In genomic region chr5:124343451-124343867, GRCh38 we compare ENCODE assay signal across 9 cellular contexts.
A peak's percentile ranks its signal among the peaks of the same experiment; 100 is the strongest.
DNase-seq lines count a peak whose midpoint lies in the region; ATAC-seq and TF ChIP-seq lines count a peak whose summit lies in the region.
"Had no signal": no experiment of that assay in that cellular context is flagged by ENCODE, and none has a peak within 500 bp of the region (broad histone marks: within the 10 kb centered on the region; RNA-seq: fewer than 3 reads in every experiment).

No MANE protein-coding gene starts in this region.

- no peak overlapping the region for H3K9ac ChIP-seq in GM23248

- no peak for TF ChIP-seq CTCF in epithelial cell of proximal tubule (conservative IDR thresholded peaks at IDR 0.05; ENCODE audit: low read depth, low read length)
- TF ChIP-seq CTCF in psoas muscle (IDR thresholded peaks at IDR 0.05): no peak
- TF ChIP-seq CTCF in BE2C (IDR thresholded peaks at IDR 0.05; ENCODE audit: low read depth, low read length): no peak

- H3K4me1 ChIP-seq in GM23248 (ENCODE audit: insufficient read depth) (peaks cover 16% of the 10 kb centered on the region), psoas muscle (peaks cover 20% of the 10 kb centered on the region), BE2C (no peaks in the 10 kb centered on the region)

- peaks cover 17% of the 10 kb centered on the region; the same call in 1 of the 2 replicates for H3F3A ChIP-seq in GM23248 (ENCODE audit: insufficient read depth)

- WGBS in GM23248 (ENCODE audit: low coverage in 1 of 2, low lambda C conversion rate in 2 of 2, missing lambda C conversion rate in 2 of 2), 2 experiments: 21 to 25% methylated on average over 5 of the region's 5 CpGs
- 80 to 94% (median 81%) methylated on average over 5 of the region's 5 CpGs for WGBS in psoas muscle, 3 donors

- H3K4me3 ChIP-seq in GM23248 (no peak overlapping the region; the same call in 1 of the 2 replicates), epithelial cell of proximal tubule (ENCODE audit: low read depth, low read length) (no peak overlapping the region), psoas muscle (no peak overlapping the region), BE2C (ENCODE audit: low read depth, low read length) (no peak overlapping the region)

- in situ Hi-C loops in GM23248 (cut with MboI): no loop called here

- no peak overlapping the region for H2AFZ ChIP-seq in GM23248

- peak overlapping the region; percentile 59 for H3K4me2 ChIP-seq in GM23248 (ENCODE audit: unreplicated experiment)

- no peaks in the 10 kb centered on the region for H3K9me2 ChIP-seq in GM23248 (ENCODE audit: insufficient read depth)

- H3K36me3 ChIP-seq in GM23248 (ENCODE audit: low read depth) (no peaks in the 10 kb centered on the region), psoas muscle (ENCODE audit: insufficient read depth in 1 of 2, low read depth in 1 of 2) (no peaks in the 10 kb centered on the region), BE2C (no peaks in the 10 kb centered on the region)

- H3K79me2 ChIP-seq in GM23248 (ENCODE audit: insufficient read depth): no peaks in the 10 kb centered on the region

- peaks cover 75% of the 10 kb centered on the region for H3K27me3 ChIP-seq in GM23248 (replicated peaks; ENCODE audit: insufficient read depth)
- no peaks in the 10 kb centered on the region for H3K27me3 ChIP-seq in psoas muscle (ENCODE audit: insufficient read depth in 3 of 3, low read length in 2 of 3)
- H3K27me3 ChIP-seq in BE2C: no peaks in the 10 kb centered on the region

- H3K27ac ChIP-seq in GM23248 (no peak overlapping the region), psoas muscle (no peak overlapping the region)

- intact Hi-C loops in psoas muscle (cut with DNase I): no loop called here

- no peaks in the 10 kb centered on the region for H4K20me1 ChIP-seq in GM23248 (ENCODE audit: insufficient read depth)

- no peaks in the 10 kb centered on the region for H3K9me3 ChIP-seq in GM23248 (ENCODE audit: low read depth)
- no peaks in the 10 kb centered on the region for H3K9me3 ChIP-seq in psoas muscle
- no peaks in the 10 kb centered on the region for H3K9me3 ChIP-seq in BE2C

- ATAC-seq in psoas muscle: peak; percentile 27 to 93 (median 63)

- DNase-seq in GM23248: peak; percentile 69
- peak; percentile 76 for DNase-seq in NCI-H2029 treated with DMSO at 0.1 percent for 48 hours (lab: John Stamatoyannopoulos, UW)
- DNase-seq in epithelial cell of proximal tubule (ENCODE audit: low read depth): peak; percentile 61
- DNase-seq in psoas muscle: no peak
- no peak for DNase-seq in amygdala (lab: John Stamatoyannopoulos, UW)
- no peak for DNase-seq in NCI-H526 treated with DMSO at 0.1 percent for 48 hours (lab: John Stamatoyannopoulos, UW)
- no peak for DNase-seq in foreskin melanocyte
- DNase-seq in BE2C: no peak
- DNase-seq: NCI-H1930 had no signal

Comparison
In these comparisons a context has a peak if more than half of its experiments do, and no peak if none do; other contexts are left out.
1. DNase-seq: peak in GM23248 (single experiment), NCI-H2029 treated with DMSO at 0.1 percent for 48 hours (single experiment) and epithelial cell of proximal tubule (single experiment); none in psoas muscle (0 of 2), amygdala (0 of 56), NCI-H526 treated with DMSO at 0.1 percent for 48 hours (single experiment), foreskin melanocyte (single experiment) and BE2C (single experiment).